1 cellular context compared by ENCODE assay signal in genomic region chr12:49689785-49690184, GRCh38.
TF ChIP-seq lines count a peak whose summit lies in the region.

No MANE protein-coding gene starts in this region.

TF ChIP-seq in K562, 482 proteins besides CTCF, POLR2A, EP300 and RAD21:
- TF ChIP-seq ZKSCAN3 (CRISPR knock-in tag; IDR thresholded peaks at IDR 0.05) (no peak), ARID3B (CRISPR knock-in tag; IDR thresholded peaks at IDR 0.05; ENCODE audit: borderline replicate concordance) (no peak), TEAD2 (tag; IDR thresholded peaks at IDR 0.05) (no peak), ZNF277 (CRISPR knock-in tag; IDR thresholded peaks at IDR 0.05; ENCODE audit: borderline replicate concordance) (no peak), SAFB2 (IDR thresholded peaks at IDR 0.05; ENCODE audit: borderline replicate concordance, low read depth, low read length, severe bottlenecking) (no peak), SREBF1 (IDR thresholded peaks at IDR 0.05; ENCODE audit: borderline replicate concordance, low read depth, low read length) (no peak), STAG1 (CRISPR knock-in tag; IDR thresholded peaks at IDR 0.05; ENCODE audit: borderline replicate concordance) (no peak), CBX5 (IDR thresholded peaks at IDR 0.05; ENCODE audit: borderline replicate concordance, low read depth) (no peak), KDM5B (IDR thresholded peaks at IDR 0.05; ENCODE audit: insufficient replicate concordance, low read depth, low read length) (no peak), HNRNPH1 (optimal IDR thresholded peaks at IDR 0.05; ENCODE audit: low read depth, low read length) (no peak), JUN (IDR thresholded peaks at IDR 0.05; ENCODE audit: borderline replicate concordance, low read depth, low read length) (no peak), JUN (CRISPR knock-in tag; IDR thresholded peaks at IDR 0.05; ENCODE audit: borderline replicate concordance) (no peak)
TF ChIP-seq in K562: peak in this region for 0.
